Comparison of ENCODE assay signal across 21 cellular contexts in the genomic region with DNA sequence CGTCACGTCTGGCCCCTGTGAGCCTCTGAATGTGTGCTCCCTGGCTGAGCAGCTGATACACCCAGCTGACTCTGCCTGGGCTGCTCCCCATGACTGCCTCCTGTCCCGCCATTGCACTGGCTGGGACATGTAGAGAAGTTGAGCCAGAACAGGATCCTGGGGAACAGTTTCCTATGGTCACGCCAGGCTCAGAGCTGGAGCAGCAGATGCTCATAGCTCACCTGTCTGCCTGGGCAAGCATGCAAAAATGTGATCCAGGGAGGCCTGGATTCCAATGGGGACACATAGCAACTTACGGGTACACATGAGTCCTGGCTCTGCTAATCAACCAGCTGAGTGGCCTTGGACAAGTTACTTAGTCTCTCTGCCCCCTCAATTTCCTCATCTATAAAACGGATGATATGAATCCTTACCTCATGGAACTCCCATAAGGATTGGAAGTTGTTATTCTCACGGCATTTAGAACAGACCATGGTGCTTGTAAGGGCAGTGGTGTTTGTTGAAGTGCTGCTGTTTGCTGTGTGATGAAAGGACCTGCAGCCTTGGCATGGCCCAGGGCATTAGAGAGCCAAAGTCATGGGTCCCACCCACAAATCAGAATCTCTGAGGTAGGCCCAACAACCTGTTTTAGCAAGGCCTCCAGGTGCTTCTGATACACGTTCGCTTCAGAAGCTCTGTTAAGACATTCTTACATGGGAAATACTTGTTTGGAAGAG.
"Had no signal": no experiment of that assay in that cellular context is flagged by ENCODE, and none has a peak within 500 bp of the region (broad histone marks: within the 10 kb centered on the region; RNA-seq: fewer than 3 reads in every experiment).

No MANE protein-coding gene starts in this region.

- H3K36me3 ChIP-seq: esophagus squamous epithelium, gastroesophageal sphincter, left lung, lower lobe of right lung, right lobe of liver, thoracic aorta, uterus had no signal

- H3K27ac Mint-ChIP-seq: natural killer cell treated with Interleukin-12 subunit alpha and Interleukin-12 subunit beta and Interleukin-15 and Interleukin-18, amount 100 ng/mL, for 72 hours; stimulated activated naive B cell treated with anti-CD40 and anti-IgM and Interleukin-4, amounts not matched to agents 10 μg/mL and 1 μg/mL and 100 μg/mL, for 72 hours had no signal

- FAIRE-seq: endometrium had no signal

- DNase-seq: effector memory CD4-positive, alpha-beta T cell; esophagus squamous epithelium; foreskin fibroblast; glutamatergic neuron; islet precursor cell; left lung; lower lobe of right lung; mesenchymal stem cell; midbrain; posterior cingulate gyrus; right lobe of liver; stimulated activated CD4-positive, alpha-beta T cell treated with anti-CD3 and anti-CD28 coated beads, Interleukin-4, amount 100 ng/mL, for 24 hours; stimulated activated naive B cell treated with anti-CD40 and anti-IgM and Interleukin-4, amounts not matched to agents 10 μg/mL and 1 μg/mL and 100 μg/mL, for 72 hours; stimulated activated naive CD8-positive, alpha-beta T cell treated with anti-CD3 and anti-CD28 coated beads, Interleukin-15, amount 100 ng/mL, for 72 hours; trophoblast cell; uterus had no signal

- ATAC-seq: gastroesophageal sphincter; left lung; lower lobe of right lung; right lobe of liver; stimulated activated naive B cell treated with anti-CD40 and anti-IgM and Interleukin-4, amounts not matched to agents 10 μg/mL and 1 μg/mL and 100 μg/mL, for 72 hours; stimulated activated naive CD8-positive, alpha-beta T cell treated with anti-CD3 and anti-CD28 coated beads, Interleukin-15, amount 100 ng/mL, for 72 hours had no signal

- H3K27me3 ChIP-seq: esophagus squamous epithelium, gastroesophageal sphincter, left lung, right lobe of liver, uterus had no signal

- H3K36me3 Mint-ChIP-seq: natural killer cell treated with Interleukin-12 subunit alpha and Interleukin-12 subunit beta and Interleukin-15 and Interleukin-18, amount 100 ng/mL, for 72 hours; stimulated activated naive B cell treated with anti-CD40 and anti-IgM and Interleukin-4, amounts not matched to agents 10 μg/mL and 1 μg/mL and 100 μg/mL, for 72 hours had no signal

- H3K9me3 ChIP-seq: esophagus squamous epithelium, gastroesophageal sphincter, left lung, lower lobe of right lung, right lobe of liver, thoracic aorta, uterus had no signal

- H3K4me3 ChIP-seq: esophagus squamous epithelium, gastroesophageal sphincter, left lung, lower lobe of right lung, right lobe of liver, thoracic aorta, uterus had no signal

- H3K4me1 ChIP-seq: esophagus squamous epithelium, gastroesophageal sphincter, left lung, lower lobe of right lung, right lobe of liver, uterus had no signal

- H3K4me3 Mint-ChIP-seq: central memory CD8-positive, alpha-beta T cell; natural killer cell treated with Interleukin-12 subunit alpha and Interleukin-12 subunit beta and Interleukin-15 and Interleukin-18, amount 100 ng/mL, for 72 hours; stimulated activated naive B cell treated with anti-CD40 and anti-IgM and Interleukin-4, amounts not matched to agents 10 μg/mL and 1 μg/mL and 100 μg/mL, for 72 hours; stimulated activated naive CD8-positive, alpha-beta T cell treated with anti-CD3 and anti-CD28 coated beads, Interleukin-15, amount 100 ng/mL, for 72 hours had no signal

- H3K27me3 Mint-ChIP-seq: central memory CD8-positive, alpha-beta T cell; stimulated activated naive B cell treated with anti-CD40 and anti-IgM and Interleukin-4, amounts not matched to agents 10 μg/mL and 1 μg/mL and 100 μg/mL, for 72 hours had no signal

- H3K9me3 Mint-ChIP-seq: central memory CD8-positive, alpha-beta T cell; stimulated activated naive CD8-positive, alpha-beta T cell treated with anti-CD3 and anti-CD28 coated beads, Interleukin-15, amount 100 ng/mL, for 72 hours had no signal

- H3K4me1 Mint-ChIP-seq: central memory CD8-positive, alpha-beta T cell; stimulated activated naive B cell treated with anti-CD40 and anti-IgM and Interleukin-4, amounts not matched to agents 10 μg/mL and 1 μg/mL and 100 μg/mL, for 72 hours; stimulated activated naive CD8-positive, alpha-beta T cell treated with anti-CD3 and anti-CD28 coated beads, Interleukin-15, amount 100 ng/mL, for 72 hours had no signal

- H3K27ac ChIP-seq: esophagus squamous epithelium, gastroesophageal sphincter, left lung, lower lobe of right lung, right lobe of liver, thoracic aorta, uterus had no signal
